10 cellular contexts compared by ENCODE assay signal in genomic region chr4:143858486-143858885, GRCh38. TPM values are rescaled to one million over a fixed set of nuclear protein-coding genes. Genes with fewer than 3 reads are reported as not detected.
DNase-seq lines count a peak whose midpoint lies in the region; ATAC-seq, FAIRE-seq and TF ChIP-seq lines count a peak whose summit lies in the region.
"Not testable (repeated sequence)": the region's sequence is repeated elsewhere in the genome, so short reads cannot be mapped to it uniquely, and the experiment has no call there.
"Had no signal": no experiment of that assay in that cellular context is flagged by ENCODE, and none has a peak within 500 bp of the region (broad histone marks: within the 10 kb centered on the region; RNA-seq: fewer than 3 reads in every experiment).

No MANE protein-coding gene starts in this region.

- not testable (repeated sequence) for H3K9me3 ChIP-seq in GM23248 (ENCODE audit: low read depth); SK-N-SH; pancreas; small intestine (ENCODE audit: control insufficient read depth, low read depth)

- not testable (repeated sequence) for H3K27me3 ChIP-seq in GM23248 (replicated peaks; ENCODE audit: insufficient read depth); SK-N-SH (ENCODE audit: insufficient read depth); pancreas; small intestine (ENCODE audit: control insufficient read depth in 2 of 2, insufficient read depth in 2 of 2, low read length in 2 of 2)

- FAIRE-seq in pancreas (lab: Jason Lieb, UNC) (peak; percentile 20), small intestine (lab: Jason Lieb, UNC) (peak; percentile 59)

- not testable (repeated sequence) for H3K36me3 ChIP-seq in GM23248 (ENCODE audit: low read depth); SK-N-SH (replicated peaks in 1 of 2; ENCODE audit: control insufficient read depth in 1 of 2, insufficient read depth in 2 of 2, low read length in 1 of 2); pancreas; small intestine (ENCODE audit: control insufficient read depth in 2 of 2, insufficient read depth in 2 of 2, low read length in 2 of 2)

- H3K9me2 ChIP-seq in GM23248 (ENCODE audit: insufficient read depth); SK-N-SH: not testable (repeated sequence)

- in situ Hi-C loops in GM23248 (cut with MboI), result not testable (repeated sequence)

- not testable (repeated sequence) for H2AFZ ChIP-seq in GM23248
- peak overlapping the region; percentile 65; the same call in 1 of the 2 replicates for H2AFZ ChIP-seq in SK-N-SH (ENCODE audit: low read depth)

- not testable (repeated sequence) for ATAC-seq in pancreas

- CTCF ChIA-PET in SK-N-SH (lab: Yijun Ruan, JAX), result not testable (repeated sequence)

- not testable (repeated sequence) for TF ChIP-seq CTCF in SK-N-SH (IDR thresholded peaks at IDR 0.05); epithelial cell of proximal tubule (conservative IDR thresholded peaks at IDR 0.05; ENCODE audit: low read depth, low read length); pancreas (IDR thresholded peaks at IDR 0.05)

- TF ChIP-seq RAD21 in SK-N-SH (IDR thresholded peaks at IDR 0.05; ENCODE audit: low read length), result not testable (repeated sequence)

- intact Hi-C loops in pancreas (cut with DNase I), result not testable (repeated sequence)

- not testable (repeated sequence) for H3K9ac ChIP-seq in GM23248, SK-N-SH

- H3K27ac ChIP-seq in GM23248; SK-N-SH (ENCODE audit: low read depth in 2 of 2, low read length in 1 of 2); pancreas; small intestine (ENCODE audit: low read depth in 1 of 2, low read length in 1 of 2): not testable (repeated sequence)

- H3K79me2 ChIP-seq in GM23248 (ENCODE audit: insufficient read depth); SK-N-SH (ENCODE audit: insufficient read depth): not testable (repeated sequence)

- H3K4me1 ChIP-seq in GM23248 (ENCODE audit: insufficient read depth); SK-N-SH (ENCODE audit: control insufficient read depth in 1 of 2, insufficient read depth in 2 of 2, low read depth in 1 of 2, low read length in 1 of 2); pancreas; small intestine (ENCODE audit: control insufficient read depth in 2 of 2, insufficient read depth in 1 of 2, low read depth in 1 of 2, low read length in 1 of 2): not testable (repeated sequence)

- WGBS in GM23248 (ENCODE audit: low coverage in 1 of 2, low lambda C conversion rate in 2 of 2, missing lambda C conversion rate in 2 of 2), 2 experiments, result 88 to 90% methylated on average over 1 of the region's 1 CpG
- 28% methylated on average over 1 of the region's 1 CpG for WGBS in SK-N-SH (ENCODE audit: low lambda C conversion rate)
- 63 to 73% methylated on average over 1 of the region's 1 CpG for WGBS in pancreas, 2 donors
- 64 to 74% (median 73%) methylated on average over 1 of the region's 1 CpG for WGBS in small intestine, 3 donors

- POLR2A ChIA-PET in SK-N-SH (lab: Yijun Ruan, JAX), result not testable (repeated sequence)

- not testable (repeated sequence) for TF ChIP-seq EP300 in SK-N-SH (IDR thresholded peaks at IDR 0.05; ENCODE audit: borderline replicate concordance in 1 of 2, low read depth in 1 of 2, low read length in 1 of 2)

- not testable (repeated sequence) for H3K4me2 ChIP-seq in GM23248 (ENCODE audit: unreplicated experiment); SK-N-SH

- not testable (repeated sequence) for H4K20me1 ChIP-seq in GM23248 (ENCODE audit: insufficient read depth); SK-N-SH (ENCODE audit: insufficient read depth)

- H3F3A ChIP-seq in GM23248 (ENCODE audit: insufficient read depth); SK-N-SH (replicated peaks; ENCODE audit: insufficient read depth): not testable (repeated sequence)

- peak; percentile 14 for DNase-seq in A172 (ENCODE audit: low spot score)
- DNase-seq in GM23248, result peak; percentile 7
- DNase-seq in SK-N-SH, pancreas, small intestine: not testable (repeated sequence)
- peak; percentile 4 for DNase-seq in epithelial cell of proximal tubule (ENCODE audit: low read depth)
- peak; percentile 83 for DNase-seq in kidney glomerular epithelial cell (lab: John Stamatoyannopoulos, UW)

- H3K4me3 ChIP-seq in GM23248; SK-N-SH (ENCODE audit: low read depth in 2 of 2, low read length in 1 of 2); epithelial cell of proximal tubule (ENCODE audit: low read depth, low read length); pancreas; small intestine (ENCODE audit: low read depth in 1 of 2, low read length in 2 of 2): not testable (repeated sequence)

RNA-seq across cellular contexts. Expression of gene GYPE, which starts 46.9 kb away (rescaled TPM):
- not detected in 2 replicates for total RNA-seq in A172 (2014; rRNA removed; shearing (Covaris generic))
- 2.5 and 6.6 TPM in 2 replicates for total RNA-seq in GM23248 (2014; rRNA removed; shearing (Covaris generic))
- polyA plus RNA-seq in GM23248 (2016; fragmentation: Nextera tagmentation; extraction: Ambion mirVana), result 4.0 and 4.7 TPM in 2 replicates
- 0.74 and 1.2 TPM in 2 replicates for polyA plus RNA-seq in SK-N-SH (2012; rRNA removed)
- 1.2 TPM in 2 replicates for polyA plus RNA-seq in SK-N-SH (2012; cell fraction: cytosol; rRNA removed)
- polyA plus RNA-seq in SK-N-SH (2012; cell fraction: nucleus; rRNA removed), result 0.63 and 1.2 TPM in 2 replicates
- total RNA-seq in epithelial cell of proximal tubule, result 0.07 and 0.35 TPM in 2 replicates
- total RNA-seq in pancreas, result under 1 TPM in 5 of 6 donors, not detected in 1; 0.09 to 0.28 (median 0.14) TPM
- under 1 TPM in 1 of 2 donors, not detected in 1; 0.31 TPM for polyA plus RNA-seq in pancreas
- polyA plus RNA-seq in small intestine, result under 1 TPM in 1 of 3 donors, not detected in 2; 0.27 TPM
- total RNA-seq: H1, H7 had no signal
- polyA plus RNA-seq: A549, H1 had no signal
